ENCODE assay signal across 1 cellular context in genomic region chr7:103148994-103149807, GRCh38.
TF ChIP-seq lines count a peak whose summit lies in the region.

NAPEPLD (minus strand) TSS chr7:103149099; CDS start chr7:103128776, 20,323 bp downstream.

TF ChIP-seq in HepG2, 621 proteins besides CTCF, POLR2A, EP300 and RAD21 (continued from another document and continues in another):
- TF ChIP-seq FOXP4 (CRISPR knock-in tag; IDR thresholded peaks at IDR 0.05): 0 out of 2 replicates have a peak, but pooled peaks have one; percentile 13
- TF ChIP-seq FOXA1 (IDR thresholded peaks at IDR 0.05): no peak
- no peak for TF ChIP-seq FOXA1 (CRISPR knock-in tag; IDR thresholded peaks at IDR 0.05)
- peak; percentile 16; the same call in 1 of the 2 replicates for TF ChIP-seq PBX3 (CRISPR knock-in tag; IDR thresholded peaks at IDR 0.05; ENCODE audit: borderline replicate concordance)
- peak; percentile 89 for TF ChIP-seq KDM5B (CRISPR knock-in tag; IDR thresholded peaks at IDR 0.05; ENCODE audit: borderline replicate concordance)
- TF ChIP-seq THYN1 (CRISPR knock-in tag; IDR thresholded peaks at IDR 0.05; ENCODE audit: borderline replicate concordance, low read depth): no peak
- TF ChIP-seq TBX2 (CRISPR knock-in tag; IDR thresholded peaks at IDR 0.05; ENCODE audit: borderline replicate concordance): peak; percentile 20
- TF ChIP-seq ZBTB21 (CRISPR knock-in tag; IDR thresholded peaks at IDR 0.05): no peak
- TF ChIP-seq ZNF232 (CRISPR knock-in tag; IDR thresholded peaks at IDR 0.05; ENCODE audit: borderline replicate concordance): peak; percentile 91; the same call in 1 of the 2 replicates
- TF ChIP-seq ZBTB20 (CRISPR knock-in tag; IDR thresholded peaks at IDR 0.05; ENCODE audit: borderline replicate concordance, low read depth): peak; percentile 68
- TF ChIP-seq HES4 (CRISPR knock-in tag; IDR thresholded peaks at IDR 0.05; ENCODE audit: borderline replicate concordance): peak; percentile 52
- TF ChIP-seq CREM (IDR thresholded peaks at IDR 0.05): peak; percentile 16; the same call in 1 of the 2 replicates
- no peak for TF ChIP-seq CREM (CRISPR knock-in tag; IDR thresholded peaks at IDR 0.05)
- TF ChIP-seq MYPOP (CRISPR knock-in tag; IDR thresholded peaks at IDR 0.05): peak; percentile 65; the same call in 1 of the 2 replicates
- no peak for TF ChIP-seq PCBP1 (IDR thresholded peaks at IDR 0.05; ENCODE audit: borderline replicate concordance, low read depth, low read length)
- no peak for TF ChIP-seq ZNF180 (CRISPR knock-in tag; IDR thresholded peaks at IDR 0.05; ENCODE audit: borderline replicate concordance, low read depth)
- TF ChIP-seq BCL6 (CRISPR knock-in tag; IDR thresholded peaks at IDR 0.05): peak; percentile 6; the same call in 1 of the 2 replicates
- TF ChIP-seq MEF2D (CRISPR knock-in tag; IDR thresholded peaks at IDR 0.05): peak; percentile 44; the same call in 1 of the 2 replicates
- TF ChIP-seq HNF4G (IDR thresholded peaks at IDR 0.05; ENCODE audit: borderline replicate concordance, low read depth, low read length): peak; percentile 29; the same call in 1 of the 2 replicates
- TF ChIP-seq HNF4G (CRISPR knock-in tag; IDR thresholded peaks at IDR 0.05; ENCODE audit: borderline replicate concordance, low read depth): peak; percentile 61; the same call in 1 of the 2 replicates
- no peak for TF ChIP-seq ZSCAN22 (CRISPR knock-in tag; IDR thresholded peaks at IDR 0.05)
- no peak for TF ChIP-seq PAXIP1 (CRISPR knock-in tag; conservative IDR thresholded peaks at IDR 0.05)
- no peak for TF ChIP-seq EZH2 (conservative IDR thresholded peaks at IDR 0.05; ENCODE audit: low read depth, low read length)
- TF ChIP-seq NCOA2 (CRISPR knock-in tag; IDR thresholded peaks at IDR 0.05): peak; percentile 18; the same call in 1 of the 2 replicates
- no peak for TF ChIP-seq GFI1 (CRISPR knock-in tag; IDR thresholded peaks at IDR 0.05; ENCODE audit: borderline replicate concordance)
- TF ChIP-seq ZNF44 (CRISPR knock-in tag; IDR thresholded peaks at IDR 0.05): no peak; the same call in 1 of the 2 replicates
- peak; percentile 81; the same call in 1 of the 2 replicates for TF ChIP-seq ZNF512B (CRISPR knock-in tag; IDR thresholded peaks at IDR 0.05; ENCODE audit: borderline replicate concordance)
- TF ChIP-seq ZEB1 (IDR thresholded peaks at IDR 0.05; ENCODE audit: insufficient replicate concordance, low read depth): no peak
- TF ChIP-seq ZNF740 (CRISPR knock-in tag; IDR thresholded peaks at IDR 0.05): no peak
- no peak for TF ChIP-seq ATAD3A (CRISPR knock-in tag; IDR thresholded peaks at IDR 0.05)
- peak; percentile 100 for TF ChIP-seq YY1 (IDR thresholded peaks at IDR 0.05; ENCODE audit: insufficient read depth, insufficient replicate concordance, low read depth, low read length)
- no peak for TF ChIP-seq CCAR2 (optimal IDR thresholded peaks at IDR 0.05; ENCODE audit: low read depth, low read length)
- no peak; the same call in none of the 2 replicates for TF ChIP-seq ZNF256 (CRISPR knock-in tag; conservative IDR thresholded peaks at IDR 0.05)
- TF ChIP-seq ATF7 (IDR thresholded peaks at IDR 0.05): no peak
- no peak for TF ChIP-seq ATF7 (CRISPR knock-in tag; IDR thresholded peaks at IDR 0.05)
- no peak for TF ChIP-seq ZNF777 (CRISPR knock-in tag; IDR thresholded peaks at IDR 0.05)
- TF ChIP-seq ZNF687 (CRISPR knock-in tag; IDR thresholded peaks at IDR 0.05): peak; percentile 99
- peak; percentile 92 for TF ChIP-seq ZNF644 (CRISPR knock-in tag; IDR thresholded peaks at IDR 0.05; ENCODE audit: low read depth)
- TF ChIP-seq SPEN (CRISPR knock-in tag; IDR thresholded peaks at IDR 0.05; ENCODE audit: low read depth): peak; percentile 36; the same call in 1 of the 2 replicates
- peak; percentile 74 for TF ChIP-seq POLR2AphosphoS5 (IDR thresholded peaks at IDR 0.05; ENCODE audit: low read depth, low read length)
- TF ChIP-seq ARNTL (CRISPR knock-in tag; IDR thresholded peaks at IDR 0.05): no peak; the same call in 1 of the 2 replicates
- TF ChIP-seq ZNF792 (CRISPR knock-in tag; IDR thresholded peaks at IDR 0.05): 0 out of 2 replicates have a peak, but pooled peaks have one; percentile 43
- TF ChIP-seq NFRKB (IDR thresholded peaks at IDR 0.05): no peak
- TF ChIP-seq ZNF891 (CRISPR knock-in tag; IDR thresholded peaks at IDR 0.05): peak; percentile 90
- TF ChIP-seq ZNF275 (CRISPR knock-in tag; IDR thresholded peaks at IDR 0.05; ENCODE audit: borderline replicate concordance): 0 out of 2 replicates have a peak, but pooled peaks have one; percentile 18
- TF ChIP-seq KLF15 (CRISPR knock-in tag; IDR thresholded peaks at IDR 0.05; ENCODE audit: borderline replicate concordance): 0 out of 2 replicates have a peak, but pooled peaks have one; percentile 61
- peak; percentile 82 for TF ChIP-seq HNRNPLL (IDR thresholded peaks at IDR 0.05; ENCODE audit: low read depth, low read length, poor library complexity, severe bottlenecking)
- TF ChIP-seq ZBTB25 (CRISPR knock-in tag; IDR thresholded peaks at IDR 0.05): peak; percentile 42; the same call in 1 of the 2 replicates
- TF ChIP-seq ZNF629 (CRISPR knock-in tag; conservative IDR thresholded peaks at IDR 0.05): no peak; the same call in 1 of the 2 replicates
- no peak for TF ChIP-seq HNRNPUL1 (IDR thresholded peaks at IDR 0.05; ENCODE audit: low read depth, low read length)
